1 cellular context compared by ENCODE assay signal in genomic region chr3:170002829-170003228, GRCh38.
TF ChIP-seq lines count a peak whose summit lies in the region.

No MANE protein-coding gene starts in this region.

TF ChIP-seq in GM12878, 131 proteins besides CTCF, POLR2A, EP300 and RAD21:
- TF ChIP-seq MEF2B (IDR thresholded peaks at IDR 0.05; ENCODE audit: partially characterized antibody, poor library complexity, severe bottlenecking) = no peak
- TF ChIP-seq ATF3 (IDR thresholded peaks at IDR 0.05; ENCODE audit: borderline replicate concordance, extremely low read depth, low read depth, low read length) = no peak
- no peak for TF ChIP-seq CHD1 (IDR thresholded peaks at IDR 0.05; ENCODE audit: low read depth, low read length)
- no peak for TF ChIP-seq HSF1 (IDR thresholded peaks at IDR 0.05; ENCODE audit: low read depth, low read length)
- TF ChIP-seq HCFC1 (IDR thresholded peaks at IDR 0.05; ENCODE audit: low read length) = no peak
- no peak for TF ChIP-seq NFXL1 (IDR thresholded peaks at IDR 0.05; ENCODE audit: borderline replicate concordance)
- no peak for TF ChIP-seq FOS (IDR thresholded peaks at IDR 0.05; ENCODE audit: borderline replicate concordance, extremely low read depth, insufficient read length)
- TF ChIP-seq TCF7 (IDR thresholded peaks at IDR 0.05; ENCODE audit: borderline replicate concordance) = no peak
- TF ChIP-seq E2F4 (IDR thresholded peaks at IDR 0.05; ENCODE audit: low read depth, low read length) = no peak
- no peak for TF ChIP-seq CHD4 (IDR thresholded peaks at IDR 0.05)
- TF ChIP-seq ETV6 (conservative IDR thresholded peaks at IDR 0.05 in 1 of 2, IDR thresholded peaks at IDR 0.05 in 1 of 2; ENCODE audit: borderline replicate concordance in 1 of 2, low read depth in 1 of 2) = no peak
- TF ChIP-seq NBN (IDR thresholded peaks at IDR 0.05) = no peak
- TF ChIP-seq ZNF274 (IDR thresholded peaks at IDR 0.05; ENCODE audit: insufficient read depth, insufficient read length) = no peak
- no peak for TF ChIP-seq SMARCA5 (IDR thresholded peaks at IDR 0.05)
- TF ChIP-seq SREBF2 (IDR thresholded peaks at IDR 0.05; ENCODE audit: low read length) = no peak
- TF ChIP-seq CBX5 (IDR thresholded peaks at IDR 0.05; ENCODE audit: low read depth) = no peak
- TF ChIP-seq ZNF592 (IDR thresholded peaks at IDR 0.05) = no peak
- TF ChIP-seq IRF3 (IDR thresholded peaks at IDR 0.05) = no peak
- TF ChIP-seq MTA3 (IDR thresholded peaks at IDR 0.05; ENCODE audit: borderline replicate concordance, low read length) = no peak
- TF ChIP-seq ESRRA (IDR thresholded peaks at IDR 0.05; ENCODE audit: low read length) = no peak
